ENCODE assay signal across 23 cellular contexts in the genomic region with DNA sequence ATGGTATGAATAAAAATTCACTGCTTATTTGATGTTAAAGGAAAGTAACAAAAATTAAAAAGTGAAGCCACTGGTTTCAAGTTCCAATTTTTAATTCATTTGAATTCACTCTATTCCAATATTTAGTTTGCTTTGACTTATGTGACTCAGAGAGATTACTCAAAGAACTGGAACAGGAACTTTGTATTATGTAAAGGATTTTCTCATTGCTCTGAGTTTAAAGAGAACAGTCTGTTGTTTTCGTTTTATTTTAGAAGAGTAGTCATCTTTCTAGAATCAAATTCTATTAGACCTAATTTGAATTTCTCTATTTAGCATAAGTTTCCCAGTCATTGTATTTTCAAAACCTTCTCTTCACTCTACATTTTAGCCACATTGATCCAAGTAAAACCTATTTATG.
DNase-seq lines count a peak whose midpoint lies in the region; ATAC-seq and TF ChIP-seq lines count a peak whose summit lies in the region.
"Had no signal": no experiment of that assay in that cellular context is flagged by ENCODE, and none has a peak within 500 bp of the region (broad histone marks: within the 10 kb centered on the region; RNA-seq: fewer than 3 reads in every experiment).

No MANE protein-coding gene starts in this region.

- H3K27me3 Mint-ChIP-seq in HFFc6 (ENCODE audit: insufficient read depth) (no peaks in the 10 kb centered on the region; the same call in 1 of the 2 replicates), WTC11 (ENCODE audit: low read depth) (no peaks in the 10 kb centered on the region)
- H3K27me3 Mint-ChIP-seq: CD4-positive, alpha-beta memory T cell; IgD-negative memory B cell had no signal

- H3K27me3 ChIP-seq in osteoblast (ENCODE audit: insufficient read depth, low read length): no peaks in the 10 kb centered on the region
- H3K27me3 ChIP-seq: MG63 had no signal

- H3K36me3 ChIP-seq in osteoblast (ENCODE audit: insufficient read depth, low read length): no peaks in the 10 kb centered on the region
- H3K36me3 ChIP-seq: MG63 had no signal

- H3K9me3 Mint-ChIP-seq in HFFc6 (no peaks in the 10 kb centered on the region), WTC11 (no peaks in the 10 kb centered on the region)

- H3K4me1 Mint-ChIP-seq in HFFc6 (ENCODE audit: low read depth): peaks cover 38% of the 10 kb centered on the region
- peaks cover 8% of the 10 kb centered on the region for H3K4me1 Mint-ChIP-seq in WTC11
- H3K4me1 Mint-ChIP-seq: CD4-positive, alpha-beta memory T cell had no signal

- no peak overlapping the region for H3K4me2 ChIP-seq in osteoblast (ENCODE audit: insufficient read depth, low read length)
- H3K4me2 ChIP-seq: PC-9 had no signal

- ATAC-seq in HG02763 (IDR thresholded peaks at IDR 0.05; ENCODE audit: unreplicated experiment): no peak
- no peak for ATAC-seq in WTC11

- no peak overlapping the region for H3K27ac ChIP-seq in osteoblast (ENCODE audit: low read depth, low read length)
- H3K27ac ChIP-seq: HL-60, PC-9, RWPE1 had no signal

- no peaks in the 10 kb centered on the region for H4K20me1 ChIP-seq in osteoblast (ENCODE audit: insufficient read depth, low read length)

- H3K79me2 ChIP-seq in osteoblast (ENCODE audit: insufficient read depth, low read length): no peaks in the 10 kb centered on the region

- no peak overlapping the region for H3K4me3 ChIP-seq in osteoblast (ENCODE audit: insufficient read depth, low read length)
- H3K4me3 ChIP-seq: MG63, PC-9 had no signal

- POLR2A ChIA-PET in WTC11 (lab: Charles Lee): no interaction called here

- peaks cover 6% of the 10 kb centered on the region for H3K36me3 Mint-ChIP-seq in HFFc6 (ENCODE audit: low read depth)
- no peaks in the 10 kb centered on the region for H3K36me3 Mint-ChIP-seq in WTC11
- H3K36me3 Mint-ChIP-seq: CD4-positive, alpha-beta memory T cell; IgD-negative memory B cell had no signal

- DNase-seq in AG20443 (ENCODE audit: low spot score): peak; percentile 11
- DNase-seq in HFFc6: no peak
- peak; percentile 5 for DNase-seq in amniotic epithelial cell (ENCODE audit: low read depth)
- DNase-seq in osteoblast (ENCODE audit: insufficient read length, low spot score, missing footprints): peak; percentile 52
- no peak for DNase-seq in GM10266 (ENCODE audit: extremely low spot score)
- DNase-seq in WTC11 (ENCODE audit: low spot score): no peak
- no peak for DNase-seq in AML-193 (lab: John Stamatoyannopoulos, UW)
- DNase-seq: CD4-positive, alpha-beta memory T cell; DMS153; H7; Karpas-422; MG63; NCI-H1105 treated with DMSO at 0.1 percent for 48 hours; NCI-H1694 treated with DMSO at 0.1 percent for 48 hours; NCI-H2107; NCI-H2227 treated with DMSO at 0.1 percent for 48 hours; NCI-H510A treated with DMSO at 0.1 percent for 48 hours; NCI-H774; PC-9 had no signal

- no peak for TF ChIP-seq CTCF in HFFc6 (IDR thresholded peaks at IDR 0.05)
- no peak for TF ChIP-seq CTCF in osteoblast (IDR thresholded peaks at IDR 0.05; ENCODE audit: extremely low read depth, low read depth, low read length)
- no peak for TF ChIP-seq CTCF in GM10266 (IDR thresholded peaks at IDR 0.05; ENCODE audit: control insufficient read depth, insufficient read depth, low read depth, missing control alignments)
- TF ChIP-seq CTCF in WTC11 (IDR thresholded peaks at IDR 0.05): no peak

- H3K27ac Mint-ChIP-seq in HFFc6 (peak overlapping the region; percentile 45; the same call in 1 of the 2 replicates), WTC11 (no peak overlapping the region)
- H3K27ac Mint-ChIP-seq: CD4-positive, alpha-beta memory T cell; IgD-negative memory B cell had no signal

- H3K4me3 Mint-ChIP-seq in HFFc6 (peak overlapping the region; percentile 39; the same call in 1 of the 2 replicates), WTC11 (no peak overlapping the region)
- H3K4me3 Mint-ChIP-seq: CD4-positive, alpha-beta memory T cell; IgD-negative memory B cell had no signal

- no peaks in the 10 kb centered on the region for H3K4me1 ChIP-seq in osteoblast (ENCODE audit: insufficient read depth, low read length)

- no peaks in the 10 kb centered on the region for H3K9me3 ChIP-seq in osteoblast (ENCODE audit: low read depth, low read length)
- H3K9me3 ChIP-seq: MG63 had no signal

- H2AFZ ChIP-seq in osteoblast (ENCODE audit: low read length): no peak overlapping the region
- H2AFZ ChIP-seq: PC-9 had no signal

- CTCF ChIA-PET in WTC11 (lab: Charles Lee): no interaction called here

TF ChIP-seq in WTC11, 78 proteins besides CTCF, POLR2A, EP300 and RAD21:
- no peak for TF ChIP-seq GABPB1 (CRISPR knock-in tag; IDR thresholded peaks at IDR 0.05)
- no peak for TF ChIP-seq NFE2L1 (CRISPR knock-in tag; IDR thresholded peaks at IDR 0.05)
- TF ChIP-seq, protein P1, sequence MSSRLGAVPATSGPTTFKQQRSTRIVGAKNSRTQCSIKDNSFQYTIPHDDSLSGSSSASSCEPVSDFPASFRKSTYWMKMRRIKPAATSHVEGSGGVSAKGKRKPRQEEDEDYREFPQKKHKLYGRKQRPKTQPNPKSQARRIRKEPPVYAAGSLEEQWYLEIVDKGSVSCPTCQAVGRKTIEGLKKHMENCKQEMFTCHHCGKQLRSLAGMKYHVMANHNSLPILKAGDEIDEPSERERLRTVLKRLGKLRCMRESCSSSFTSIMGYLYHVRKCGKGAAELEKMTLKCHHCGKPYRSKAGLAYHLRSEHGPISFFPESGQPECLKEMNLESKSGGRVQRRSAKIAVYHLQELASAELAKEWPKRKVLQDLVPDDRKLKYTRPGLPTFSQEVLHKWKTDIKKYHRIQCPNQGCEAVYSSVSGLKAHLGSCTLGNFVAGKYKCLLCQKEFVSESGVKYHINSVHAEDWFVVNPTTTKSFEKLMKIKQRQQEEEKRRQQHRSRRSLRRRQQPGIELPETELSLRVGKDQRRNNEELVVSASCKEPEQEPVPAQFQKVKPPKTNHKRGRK (CRISPR knock-in tag; IDR thresholded peaks at IDR 0.05; ENCODE audit: borderline replicate concordance): no peak
- TF ChIP-seq, protein P2, sequence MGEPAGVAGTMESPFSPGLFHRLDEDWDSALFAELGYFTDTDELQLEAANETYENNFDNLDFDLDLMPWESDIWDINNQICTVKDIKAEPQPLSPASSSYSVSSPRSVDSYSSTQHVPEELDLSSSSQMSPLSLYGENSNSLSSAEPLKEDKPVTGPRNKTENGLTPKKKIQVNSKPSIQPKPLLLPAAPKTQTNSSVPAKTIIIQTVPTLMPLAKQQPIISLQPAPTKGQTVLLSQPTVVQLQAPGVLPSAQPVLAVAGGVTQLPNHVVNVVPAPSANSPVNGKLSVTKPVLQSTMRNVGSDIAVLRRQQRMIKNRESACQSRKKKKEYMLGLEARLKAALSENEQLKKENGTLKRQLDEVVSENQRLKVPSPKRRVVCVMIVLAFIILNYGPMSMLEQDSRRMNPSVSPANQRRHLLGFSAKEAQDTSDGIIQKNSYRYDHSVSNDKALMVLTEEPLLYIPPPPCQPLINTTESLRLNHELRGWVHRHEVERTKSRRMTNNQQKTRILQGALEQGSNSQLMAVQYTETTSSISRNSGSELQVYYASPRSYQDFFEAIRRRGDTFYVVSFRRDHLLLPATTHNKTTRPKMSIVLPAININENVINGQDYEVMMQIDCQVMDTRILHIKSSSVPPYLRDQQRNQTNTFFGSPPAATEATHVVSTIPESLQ (CRISPR knock-in tag; IDR thresholded peaks at IDR 0.05): no peak
- no peak for TF ChIP-seq ZNF263 (CRISPR knock-in tag; IDR thresholded peaks at IDR 0.05; ENCODE audit: low read depth)

Comparison
In these comparisons a context has a peak if more than half of its experiments do, and no peak if none do; other contexts are left out.
1. DNase-seq: peak in AG20443 (single experiment), amniotic epithelial cell (single experiment) and osteoblast (single experiment); none in HFFc6 (single experiment), GM10266 (single experiment), WTC11 (single experiment) and AML-193 (0 of 2).